8 cellular contexts compared by ENCODE assay signal in the genomic region with DNA sequence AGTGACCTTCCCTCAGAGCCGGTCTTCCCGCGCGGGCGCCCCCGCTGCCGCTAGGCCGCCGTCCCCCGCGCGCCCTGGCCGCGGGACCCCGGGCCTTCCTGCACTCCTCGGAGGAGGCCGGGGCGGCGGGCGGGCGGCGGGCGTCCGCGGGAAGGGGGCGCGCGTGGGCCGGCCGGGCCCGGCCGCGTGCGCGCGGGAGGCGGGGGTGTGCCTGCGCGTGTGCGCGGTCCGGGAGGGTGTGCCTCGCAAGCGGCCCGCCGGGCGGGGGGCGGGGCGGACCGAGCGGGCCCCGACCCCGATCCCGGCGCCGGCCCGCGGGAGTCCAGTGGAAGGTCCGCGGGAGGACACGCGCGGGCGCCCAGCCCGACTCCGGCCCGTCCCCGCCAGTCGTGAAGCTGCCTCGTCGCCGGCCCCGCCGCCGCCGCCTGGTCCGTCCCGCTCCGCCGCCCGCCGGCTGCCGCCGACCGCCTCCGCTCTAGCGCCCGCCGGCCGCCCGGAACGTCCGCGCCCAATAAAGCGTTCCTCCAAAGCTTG. TPM values are rescaled to one million over a fixed set of nuclear protein-coding genes. Genes with fewer than 3 reads are reported as not detected.
DNase-seq lines count a peak whose midpoint lies in the region; ATAC-seq and TF ChIP-seq lines count a peak whose summit lies in the region.

No MANE protein-coding gene starts in this region.

- H3K9me3 ChIP-seq in AG04450 (ENCODE audit: control insufficient read depth, insufficient read depth, low read length) = no peaks in the 10 kb centered on the region

- DNase-seq in AG04450 (ENCODE audit: low read depth, low spot score) (no peak), brain microvascular endothelial cell (no peak), iris pigment epithelial cell (ENCODE audit: low read depth) (peak; percentile 20), H4 (ENCODE audit: low spot score) (no peak)
- DNase-seq in stimulated activated CD4-positive, alpha-beta T cell treated with anti-CD3 and anti-CD28 coated beads, Interleukin-15, amount 100 ng/mL, for 24 hours = peak; percentile 56

- TF ChIP-seq CTCF in AG04450 (IDR thresholded peaks at IDR 0.05; ENCODE audit: low read depth, low read length) (no peak), brain microvascular endothelial cell (IDR thresholded peaks at IDR 0.05; ENCODE audit: low read depth, low read length, missing control alignments) (no peak)

- no peaks in the 10 kb centered on the region for H3K36me3 ChIP-seq in brain microvascular endothelial cell (replicated peaks)

- H3K27ac ChIP-seq in AG04450 (ENCODE audit: low read depth, low read length) (no peak overlapping the region), brain microvascular endothelial cell (no peak overlapping the region)

- CTCF ChIA-PET in AG04450 (lab: Charles Lee) = interaction anchor here (0.7 to 2.9 kb wide), 5 partner anchors 19 to 288 kb away, joined by 3 to 18 read pairs (median 6); no protein-coding TSS in a partner anchor

- in situ Hi-C loops in brain microvascular endothelial cell (cut with HindIII; ENCODE audit: low pct_ligation_motif_present, low sequenced_read_pairs) = no loop called here

- POLR2A ChIA-PET in AG04450 (lab: Yijun Ruan, JAX) = interaction anchor here (0.7 to 1.8 kb wide), 4 partner anchors 98 to 274 kb away, joined by 3 to 4 read pairs (median 4); no protein-coding TSS in a partner anchor

- H3K4me3 ChIP-seq in AG04450 (ENCODE audit: low read depth, low read length) (peak overlapping the region; percentile 86), brain microvascular endothelial cell (ENCODE audit: low read depth, low read length) (peak overlapping the region; percentile 81)

- ATAC-seq in GM18868 (IDR thresholded peaks at IDR 0.05; ENCODE audit: unreplicated experiment) (peak; percentile 50), HG03045 (IDR thresholded peaks at IDR 0.05; ENCODE audit: unreplicated experiment) (peak; percentile 49), SK-N-SH treated with all-trans-retinoic acid at 6 μM for 48 hours (peak; percentile 49)

- H3K27me3 ChIP-seq in AG04450 (ENCODE audit: control insufficient read depth, insufficient read depth, low read length) (no peaks in the 10 kb centered on the region), brain microvascular endothelial cell (replicated peaks) (no peaks in the 10 kb centered on the region)

TF ChIP-seq in SK-N-SH treated with all-trans-retinoic acid at 6 μM for 48 hours, 23 proteins besides CTCF, POLR2A, EP300 and RAD21:
- no peak for TF ChIP-seq CSDC2 (CRISPR knock-in tag; IDR thresholded peaks at IDR 0.05)
- no peak for TF ChIP-seq ISL1 (CRISPR knock-in tag; IDR thresholded peaks at IDR 0.05)
- no peak for TF ChIP-seq ZFP30 (CRISPR knock-in tag; IDR thresholded peaks at IDR 0.05)
- TF ChIP-seq TCF4 (CRISPR knock-in tag; IDR thresholded peaks at IDR 0.05; ENCODE audit: borderline replicate concordance) = no peak
- no peak for TF ChIP-seq ZFP3 (CRISPR knock-in tag; IDR thresholded peaks at IDR 0.05)
- no peak for TF ChIP-seq ZNF8 (CRISPR knock-in tag; IDR thresholded peaks at IDR 0.05)
- no peak for TF ChIP-seq GLIS3 (CRISPR knock-in tag; IDR thresholded peaks at IDR 0.05)
- TF ChIP-seq, protein P1, sequence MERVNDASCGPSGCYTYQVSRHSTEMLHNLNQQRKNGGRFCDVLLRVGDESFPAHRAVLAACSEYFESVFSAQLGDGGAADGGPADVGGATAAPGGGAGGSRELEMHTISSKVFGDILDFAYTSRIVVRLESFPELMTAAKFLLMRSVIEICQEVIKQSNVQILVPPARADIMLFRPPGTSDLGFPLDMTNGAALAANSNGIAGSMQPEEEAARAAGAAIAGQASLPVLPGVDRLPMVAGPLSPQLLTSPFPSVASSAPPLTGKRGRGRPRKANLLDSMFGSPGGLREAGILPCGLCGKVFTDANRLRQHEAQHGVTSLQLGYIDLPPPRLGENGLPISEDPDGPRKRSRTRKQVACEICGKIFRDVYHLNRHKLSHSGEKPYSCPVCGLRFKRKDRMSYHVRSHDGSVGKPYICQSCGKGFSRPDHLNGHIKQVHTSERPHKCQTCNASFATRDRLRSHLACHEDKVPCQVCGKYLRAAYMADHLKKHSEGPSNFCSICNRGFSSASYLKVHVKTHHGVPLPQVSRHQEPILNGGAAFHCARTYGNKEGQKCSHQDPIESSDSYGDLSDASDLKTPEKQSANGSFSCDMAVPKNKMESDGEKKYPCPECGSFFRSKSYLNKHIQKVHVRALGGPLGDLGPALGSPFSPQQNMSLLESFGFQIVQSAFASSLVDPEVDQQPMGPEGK (CRISPR knock-in tag; IDR thresholded peaks at IDR 0.05; ENCODE audit: borderline replicate concordance) = no peak
- TF ChIP-seq ZNF565 (CRISPR knock-in tag; conservative IDR thresholded peaks at IDR 0.05; ENCODE audit: low read depth) = no peak
- no peak for TF ChIP-seq TOX (CRISPR knock-in tag; IDR thresholded peaks at IDR 0.05; ENCODE audit: borderline replicate concordance)
- TF ChIP-seq, protein P2, sequence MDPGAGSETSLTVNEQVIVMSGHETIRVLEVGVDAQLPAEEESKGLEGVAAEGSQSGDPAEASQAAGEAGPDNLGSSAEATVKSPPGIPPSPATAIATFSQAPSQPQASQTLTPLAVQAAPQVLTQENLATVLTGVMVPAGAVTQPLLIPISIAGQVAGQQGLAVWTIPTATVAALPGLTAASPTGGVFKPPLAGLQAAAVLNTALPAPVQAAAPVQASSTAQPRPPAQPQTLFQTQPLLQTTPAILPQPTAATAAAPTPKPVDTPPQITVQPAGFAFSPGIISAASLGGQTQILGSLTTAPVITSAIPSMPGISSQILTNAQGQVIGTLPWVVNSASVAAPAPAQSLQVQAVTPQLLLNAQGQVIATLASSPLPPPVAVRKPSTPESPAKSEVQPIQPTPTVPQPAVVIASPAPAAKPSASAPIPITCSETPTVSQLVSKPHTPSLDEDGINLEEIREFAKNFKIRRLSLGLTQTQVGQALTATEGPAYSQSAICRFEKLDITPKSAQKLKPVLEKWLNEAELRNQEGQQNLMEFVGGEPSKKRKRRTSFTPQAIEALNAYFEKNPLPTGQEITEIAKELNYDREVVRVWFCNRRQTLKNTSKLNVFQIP (CRISPR knock-in tag; IDR thresholded peaks at IDR 0.05; ENCODE audit: borderline replicate concordance, low read depth) = no peak
- no peak for TF ChIP-seq SNAI2 (CRISPR knock-in tag; IDR thresholded peaks at IDR 0.05)
- TF ChIP-seq RARB (CRISPR knock-in tag; IDR thresholded peaks at IDR 0.05) = no peak
- no peak for TF ChIP-seq PPARA (CRISPR knock-in tag; IDR thresholded peaks at IDR 0.05; ENCODE audit: borderline replicate concordance)
- TF ChIP-seq BACH2 (CRISPR knock-in tag; IDR thresholded peaks at IDR 0.05; ENCODE audit: borderline replicate concordance) = no peak
- no peak for TF ChIP-seq ARNTL (CRISPR knock-in tag; IDR thresholded peaks at IDR 0.05; ENCODE audit: borderline replicate concordance, low read depth)
- no peak for TF ChIP-seq OSR1 (CRISPR knock-in tag; IDR thresholded peaks at IDR 0.05)
- TF ChIP-seq, protein P3, sequence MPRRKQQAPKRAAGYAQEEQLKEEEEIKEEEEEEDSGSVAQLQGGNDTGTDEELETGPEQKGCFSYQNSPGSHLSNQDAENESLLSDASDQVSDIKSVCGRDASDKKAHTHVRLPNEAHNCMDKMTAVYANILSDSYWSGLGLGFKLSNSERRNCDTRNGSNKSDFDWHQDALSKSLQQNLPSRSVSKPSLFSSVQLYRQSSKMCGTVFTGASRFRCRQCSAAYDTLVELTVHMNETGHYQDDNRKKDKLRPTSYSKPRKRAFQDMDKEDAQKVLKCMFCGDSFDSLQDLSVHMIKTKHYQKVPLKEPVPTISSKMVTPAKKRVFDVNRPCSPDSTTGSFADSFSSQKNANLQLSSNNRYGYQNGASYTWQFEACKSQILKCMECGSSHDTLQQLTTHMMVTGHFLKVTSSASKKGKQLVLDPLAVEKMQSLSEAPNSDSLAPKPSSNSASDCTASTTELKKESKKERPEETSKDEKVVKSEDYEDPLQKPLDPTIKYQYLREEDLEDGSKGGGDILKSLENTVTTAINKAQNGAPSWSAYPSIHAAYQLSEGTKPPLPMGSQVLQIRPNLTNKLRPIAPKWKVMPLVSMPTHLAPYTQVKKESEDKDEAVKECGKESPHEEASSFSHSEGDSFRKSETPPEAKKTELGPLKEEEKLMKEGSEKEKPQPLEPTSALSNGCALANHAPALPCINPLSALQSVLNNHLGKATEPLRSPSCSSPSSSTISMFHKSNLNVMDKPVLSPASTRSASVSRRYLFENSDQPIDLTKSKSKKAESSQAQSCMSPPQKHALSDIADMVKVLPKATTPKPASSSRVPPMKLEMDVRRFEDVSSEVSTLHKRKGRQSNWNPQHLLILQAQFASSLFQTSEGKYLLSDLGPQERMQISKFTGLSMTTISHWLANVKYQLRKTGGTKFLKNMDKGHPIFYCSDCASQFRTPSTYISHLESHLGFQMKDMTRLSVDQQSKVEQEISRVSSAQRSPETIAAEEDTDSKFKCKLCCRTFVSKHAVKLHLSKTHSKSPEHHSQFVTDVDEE (CRISPR knock-in tag; IDR thresholded peaks at IDR 0.05) = no peak
- TF ChIP-seq, protein P4, sequence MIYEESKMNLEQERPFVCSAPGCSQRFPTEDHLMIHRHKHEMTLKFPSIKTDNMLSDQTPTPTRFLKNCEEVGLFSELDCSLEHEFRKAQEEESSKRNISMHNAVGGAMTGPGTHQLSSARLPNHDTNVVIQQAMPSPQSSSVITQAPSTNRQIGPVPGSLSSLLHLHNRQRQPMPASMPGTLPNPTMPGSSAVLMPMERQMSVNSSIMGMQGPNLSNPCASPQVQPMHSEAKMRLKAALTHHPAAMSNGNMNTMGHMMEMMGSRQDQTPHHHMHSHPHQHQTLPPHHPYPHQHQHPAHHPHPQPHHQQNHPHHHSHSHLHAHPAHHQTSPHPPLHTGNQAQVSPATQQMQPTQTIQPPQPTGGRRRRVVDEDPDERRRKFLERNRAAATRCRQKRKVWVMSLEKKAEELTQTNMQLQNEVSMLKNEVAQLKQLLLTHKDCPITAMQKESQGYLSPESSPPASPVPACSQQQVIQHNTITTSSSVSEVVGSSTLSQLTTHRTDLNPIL (CRISPR knock-in tag; IDR thresholded peaks at IDR 0.05; ENCODE audit: low read depth) = no peak
- TF ChIP-seq ESRRG (CRISPR knock-in tag; IDR thresholded peaks at IDR 0.05) = no peak

RNA-seq across cellular contexts. Expression of a gene that starts 0.4 kb away (rescaled TPM):
- polyA plus RNA-seq in AG04450 (2011; rRNA removed) = 31.4 and 35.8 TPM in 2 replicates
- 10.4 and 14.3 TPM in 2 replicates for polyA minus RNA-seq in AG04450 (2011; rRNA and poly(A)+ RNA removed)
- total RNA-seq in H4 (2014; rRNA removed; shearing (Covaris generic)) = 26.8 and 40.9 TPM in 2 replicates

RNA-seq across cellular contexts. Expression of a gene that starts 0.4 kb away (rescaled TPM):
- 7.1 and 9.5 TPM in 2 replicates for polyA plus RNA-seq in AG04450 (2011; rRNA removed)
- 18.4 and 30.6 TPM in 2 replicates for polyA minus RNA-seq in AG04450 (2011; rRNA and poly(A)+ RNA removed)
- 8.5 and 11.4 TPM in 2 replicates for total RNA-seq in H4 (2014; rRNA removed; shearing (Covaris generic))

Comparison
In these comparisons a context has a peak if more than half of its experiments do, and no peak if none do; other contexts are left out.
1. DNase-seq: peak in iris pigment epithelial cell (single experiment) and stimulated activated CD4-positive, alpha-beta T cell treated with anti-CD3 and anti-CD28 coated beads, Interleukin-15, amount 100 ng/mL, for 24 hours (single experiment); none in AG04450 (single experiment), brain microvascular endothelial cell (single experiment) and H4 (single experiment).
2. Peak in every context shown above with its lines, with median percentiles within 50 percentile points of each other: ATAC-seq.